In genomic region chr12:2052861-2053674, GRCh38 we compare ENCODE assay signal across 9 cellular contexts. TPM values are rescaled to one million over a fixed set of nuclear protein-coding genes. Genes with fewer than 3 reads are reported as not detected.
A peak's percentile ranks its signal among the peaks of the same experiment; 100 is the strongest.
DNase-seq lines count a peak whose midpoint lies in the region; ATAC-seq and TF ChIP-seq lines count a peak whose summit lies in the region.
"Had no signal": no experiment of that assay in that cellular context is flagged by ENCODE, and none has a peak within 500 bp of the region (broad histone marks: within the 10 kb centered on the region; RNA-seq: fewer than 3 reads in every experiment).

Gene CACNA1C, plus strand, starts transcription at chr12:2052987. Its CDS starts 576 bp downstream, at chr12:2053563.

- H3K27me3 ChIP-seq in NT2/D1 (ENCODE audit: insufficient read depth, insufficient read length) = peaks cover 66% of the 10 kb centered on the region
- H3K27me3 ChIP-seq in right atrium auricular region = no peaks in the 10 kb centered on the region
- no peaks in the 10 kb centered on the region for H3K27me3 ChIP-seq in trophoblast cell (ENCODE audit: insufficient read depth, low read length)

- H3K79me2 ChIP-seq in trophoblast cell (ENCODE audit: control insufficient read depth, insufficient read depth, low read length, poor library complexity) = no peaks in the 10 kb centered on the region

- H4K91ac ChIP-seq in trophoblast cell (ENCODE audit: low read depth, low read length) = peak within 1 kb of the TSS; percentile 56

- TF ChIP-seq CTCF in 22Rv1 (IDR thresholded peaks at IDR 0.05) (peak; percentile 59), right atrium auricular region (IDR thresholded peaks at IDR 0.05) (peak; percentile 33 to 63)

- peak within 1 kb of the TSS; percentile 28 for H2BK12ac ChIP-seq in trophoblast cell (ENCODE audit: low read length)

- peak within 1 kb of the TSS; percentile 6 for H3K4ac ChIP-seq in trophoblast cell (ENCODE audit: low read depth, low read length)

- H4K12ac ChIP-seq in trophoblast cell (ENCODE audit: low read depth, low read length) = peak within 1 kb of the TSS; percentile 35

- peak within 1 kb of the TSS; percentile 20 for H3K14ac ChIP-seq in trophoblast cell (ENCODE audit: low read length)

- H3K4me1 ChIP-seq in NT2/D1 (ENCODE audit: insufficient read depth, insufficient read length) = peaks cover 23% of the 10 kb centered on the region
- H3K4me1 ChIP-seq in right atrium auricular region = peaks cover 0 to 29% of the 10 kb centered on the region in 2 donors
- H3K4me1 ChIP-seq in trophoblast cell (ENCODE audit: control insufficient read depth in 1 of 2, insufficient read depth in 2 of 2, low read length in 2 of 2) = peaks cover 8 to 11% of the 10 kb centered on the region in 2 experiments

- ATAC-seq in HG02970 (IDR thresholded peaks at IDR 0.05; ENCODE audit: low FRiP score, unreplicated experiment) (no peak), GM18867 (IDR thresholded peaks at IDR 0.05; ENCODE audit: unreplicated experiment) (no peak)

- peak; percentile 38 for DNase-seq in GOT3 (lab: John Stamatoyannopoulos, UW)
- DNase-seq in NT2/D1 (ENCODE audit: low read depth, low spot score) = peak; percentile 79
- DNase-seq in right atrium auricular region (ENCODE audit: low spot score) = no peak
- peak; percentile 19 to 52 for DNase-seq in trophoblast cell

- H3K9ac ChIP-seq in NT2/D1 (ENCODE audit: insufficient read length, low read depth) (peak within 1 kb of the TSS; percentile 65), trophoblast cell (ENCODE audit: low read length) (peak within 1 kb of the TSS; percentile 46)

- H4K8ac ChIP-seq in trophoblast cell (ENCODE audit: low read depth, low read length) = peak within 1 kb of the TSS; percentile 33

- peak within 1 kb of the TSS; percentile 30 for H2AFZ ChIP-seq in trophoblast cell (ENCODE audit: insufficient read depth, low read length, poor library complexity)

- no peak within 1 kb of the TSS for H2BK5ac ChIP-seq in trophoblast cell (ENCODE audit: low read depth, low read length, poor library complexity)

- H3K36me3 ChIP-seq in NT2/D1 (ENCODE audit: insufficient read depth, insufficient read length, low read length) = no peaks in the 10 kb centered on the region
- H3K36me3 ChIP-seq in right atrium auricular region = peaks cover 21% of the 10 kb centered on the region
- H3K36me3 ChIP-seq in trophoblast cell (ENCODE audit: control insufficient read depth in 1 of 2, insufficient read depth in 2 of 2, low read length in 2 of 2) = no peaks in the 10 kb centered on the region

- no peak within 1 kb of the TSS for H2BK120ac ChIP-seq in trophoblast cell (ENCODE audit: insufficient read depth, low read length, poor library complexity)

- H3K23ac ChIP-seq in trophoblast cell (ENCODE audit: low read length) = no peak within 1 kb of the TSS

- peaks cover 5% of the 10 kb centered on the region for H3K79me1 ChIP-seq in trophoblast cell (ENCODE audit: low read length)

- H3K18ac ChIP-seq in trophoblast cell (ENCODE audit: low read length) = peak within 1 kb of the TSS; percentile 34

- no CpG with 5 or more reads among the region's 83 CpGs for WGBS in trophoblast cell (ENCODE audit: extremely low coverage, insufficient coverage, insufficient read length)

- H3K9me3 ChIP-seq in NT2/D1 (ENCODE audit: insufficient read depth, low read length) (no peaks in the 10 kb centered on the region), right atrium auricular region (no peaks in the 10 kb centered on the region), trophoblast cell (ENCODE audit: insufficient read depth, low read depth, low read length) (peaks cover 2% of the 10 kb centered on the region)

- H3K4me2 ChIP-seq in trophoblast cell (ENCODE audit: low read length) = peak within 1 kb of the TSS; percentile 97

- H2AK5ac ChIP-seq in trophoblast cell (ENCODE audit: low read length) = no peak within 1 kb of the TSS

- H3K4me3 ChIP-seq in NT2/D1 (ENCODE audit: insufficient read length, low read depth) = peak within 1 kb of the TSS; percentile 49
- H3K4me3 ChIP-seq in right atrium auricular region = peak within 1 kb of the TSS; percentile 55 to 71
- peak within 1 kb of the TSS; percentile 72 for H3K4me3 ChIP-seq in trophoblast cell (ENCODE audit: low read depth, low read length)

- H3K27ac ChIP-seq in 22Rv1 (no peak within 1 kb of the TSS), angular gyrus (ENCODE audit: low read depth, low read length) (peak within 1 kb of the TSS; percentile 42), right atrium auricular region (peak within 1 kb of the TSS; percentile 86 to 87), trophoblast cell (ENCODE audit: low read depth, low read length) (no peak within 1 kb of the TSS)
- H3K27ac ChIP-seq: epithelial cell of prostate had no signal

RNA-seq across cellular contexts. Expression of gene CACNA1C, which starts in this region (rescaled TPM):
- 10 to 100 TPM; 83.1 to 93.6 TPM for total RNA-seq in right atrium auricular region
- polyA plus RNA-seq in trophoblast cell (2013) = 6.8 and 7.3 TPM in 2 replicates

Comparison
In these comparisons a context has a peak if more than half of its experiments do, and no peak if none do; other contexts are left out.
1. H3K27ac ChIP-seq: peak in angular gyrus (single experiment) and right atrium auricular region (2 of 2); none in 22Rv1 (single experiment) and trophoblast cell (single experiment).
2. Peak in every context shown above with its lines, with median percentiles within 50 percentile points of each other: H3K4me3 ChIP-seq.